ENCODE assay signal across 1 cellular context in genomic region chr7:157320607-157320979, GRCh38.
A peak's percentile ranks its signal among the peaks of the same experiment; 100 is the strongest.
TF ChIP-seq lines count a peak whose summit lies in the region.

No MANE protein-coding gene starts in this region.

TF ChIP-seq in HepG2, 621 proteins besides CTCF, POLR2A, EP300 and RAD21 (continued from another document):
- TF ChIP-seq TFAP4 (IDR thresholded peaks at IDR 0.05; ENCODE audit: borderline replicate concordance, low read depth) (0 out of 2 replicates have a peak, but pooled peaks have one; percentile 7), ZNF687 (CRISPR knock-in tag; IDR thresholded peaks at IDR 0.05) (0 out of 2 replicates have a peak, but pooled peaks have one; percentile 19)
TF ChIP-seq in HepG2: peak in this region for 2.
